ENCODE assay signal across 1 cellular context in the genomic region with DNA sequence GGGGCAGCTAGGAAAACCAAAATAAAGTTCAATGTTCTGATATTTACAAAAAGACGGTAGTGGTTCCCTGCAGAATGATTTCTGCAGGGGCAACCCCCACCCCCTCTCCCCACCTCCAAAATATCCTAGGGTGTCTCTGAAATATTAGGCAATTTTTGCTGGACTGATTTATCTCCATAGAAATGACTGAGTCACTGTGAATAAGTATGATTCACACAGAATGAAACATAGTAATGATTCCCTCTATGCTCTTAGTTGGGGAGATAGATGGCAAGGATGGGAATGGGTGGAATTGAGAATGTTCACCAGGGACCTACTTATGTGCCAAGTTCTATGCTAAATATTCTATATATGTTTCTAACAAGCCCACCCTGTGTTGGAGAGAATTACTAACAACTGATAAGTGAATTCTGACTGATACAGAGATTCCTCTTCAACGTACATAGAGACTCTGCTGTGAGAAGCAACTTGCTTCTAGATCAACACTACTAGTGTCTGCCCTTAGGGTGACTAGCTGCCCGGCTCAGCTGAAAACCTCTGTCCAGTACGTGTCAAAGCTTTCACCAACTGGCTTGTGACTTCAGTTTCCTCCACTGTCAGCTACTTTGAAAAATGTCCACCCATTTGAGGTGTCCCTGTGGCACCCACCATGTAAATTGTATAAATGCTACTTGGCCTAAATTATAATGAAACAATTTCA.
TF ChIP-seq lines count a peak whose summit lies in the region.

No MANE protein-coding gene starts in this region.

TF ChIP-seq in IMR-90, 13 proteins besides CTCF, POLR2A, EP300 and RAD21 (continued from another document):
- no peak for TF ChIP-seq MAZ (IDR thresholded peaks at IDR 0.05; ENCODE audit: borderline replicate concordance, low read depth, low read length)
- TF ChIP-seq MAFK (IDR thresholded peaks at IDR 0.05; ENCODE audit: low read depth, low read length): 0 out of 2 replicates have a peak, but pooled peaks have one; percentile 3
- peak; percentile 78 for TF ChIP-seq FOS (IDR thresholded peaks at IDR 0.05; ENCODE audit: low read depth, low read length)
- TF ChIP-seq, protein P1, sequence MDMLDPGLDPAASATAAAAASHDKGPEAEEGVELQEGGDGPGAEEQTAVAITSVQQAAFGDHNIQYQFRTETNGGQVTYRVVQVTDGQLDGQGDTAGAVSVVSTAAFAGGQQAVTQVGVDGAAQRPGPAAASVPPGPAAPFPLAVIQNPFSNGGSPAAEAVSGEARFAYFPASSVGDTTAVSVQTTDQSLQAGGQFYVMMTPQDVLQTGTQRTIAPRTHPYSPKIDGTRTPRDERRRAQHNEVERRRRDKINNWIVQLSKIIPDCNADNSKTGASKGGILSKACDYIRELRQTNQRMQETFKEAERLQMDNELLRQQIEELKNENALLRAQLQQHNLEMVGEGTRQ (IDR thresholded peaks at IDR 0.05; ENCODE audit: low read depth, low read length): no peak
- TF ChIP-seq ELK1 (IDR thresholded peaks at IDR 0.05; ENCODE audit: borderline replicate concordance, low read depth, low read length): no peak
- no peak for TF ChIP-seq RCOR1 (IDR thresholded peaks at IDR 0.05; ENCODE audit: insufficient replicate concordance, low read length)
- TF ChIP-seq MXI1 (IDR thresholded peaks at IDR 0.05; ENCODE audit: borderline replicate concordance, low read depth, low read length): no peak
- TF ChIP-seq BHLHE40 (IDR thresholded peaks at IDR 0.05; ENCODE audit: low read depth, low read length): no peak
